Comparison of ENCODE assay signal across 13 cellular contexts in the genomic region with DNA sequence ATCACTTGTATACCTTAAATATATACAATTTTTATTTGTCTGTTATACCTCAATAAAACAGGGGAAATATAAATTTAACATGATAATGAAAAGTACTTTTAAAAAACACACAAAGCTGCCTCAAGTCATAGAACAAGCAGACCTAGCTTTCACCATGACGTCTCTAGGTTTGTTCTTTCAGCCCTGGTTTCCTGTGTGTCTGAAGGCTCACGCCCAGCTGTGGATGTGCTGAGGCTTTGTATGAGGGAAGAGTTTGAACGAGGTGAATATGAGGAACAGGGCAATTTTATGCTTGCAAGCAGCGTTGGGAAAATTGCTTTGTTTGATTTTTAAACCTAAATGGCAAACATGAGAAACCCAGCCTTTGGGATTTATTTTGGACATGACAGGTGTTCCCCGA. TPM values are rescaled to one million over a fixed set of nuclear protein-coding genes. Genes with fewer than 3 reads are reported as not detected.
DNase-seq lines count a peak whose midpoint lies in the region; ATAC-seq and TF ChIP-seq lines count a peak whose summit lies in the region.
"Had no signal": no experiment of that assay in that cellular context is flagged by ENCODE, and none has a peak within 500 bp of the region (broad histone marks: within the 10 kb centered on the region; RNA-seq: fewer than 3 reads in every experiment).

No MANE protein-coding gene starts in this region.

- no peak overlapping the region for H3K4me3 Mint-ChIP-seq in activated T-cell treated with anti-CD3 and anti-CD28 coated beads, Interleukin-2, amount 50 U/mL, for 4 hours
- H3K4me3 Mint-ChIP-seq in naive B cell, result no peak overlapping the region
- H3K4me3 Mint-ChIP-seq in type B pancreatic cell, result no peak overlapping the region
- H3K4me3 Mint-ChIP-seq: mesothelial cell of epicardium had no signal

- H3K9me3 Mint-ChIP-seq in activated T-cell treated with anti-CD3 and anti-CD28 coated beads, Interleukin-2, amount 50 U/mL, for 4 hours, result no peaks in the 10 kb centered on the region
- no peaks in the 10 kb centered on the region for H3K9me3 Mint-ChIP-seq in naive B cell
- H3K9me3 Mint-ChIP-seq in type B pancreatic cell, result no peaks in the 10 kb centered on the region
- H3K9me3 Mint-ChIP-seq: mesothelial cell of epicardium had no signal

- peak; percentile 28 to 29 for ATAC-seq in activated T-cell treated with anti-CD3 and anti-CD28 coated beads, Interleukin-2, amount 50 U/mL, for 4 hours
- ATAC-seq in GM21576 (IDR thresholded peaks at IDR 0.05; ENCODE audit: unreplicated experiment) (peak; percentile 54), naive B cell (ENCODE audit: low read depth in 2 of 2) (no peak), heart right ventricle (no peak)

- in situ Hi-C loops in SK-MEL-5 (cut with HindIII; ENCODE audit: low pct_unique_long_range_greater_than_20kb, low sequenced_read_pairs), result no loop called here

- no peaks in the 10 kb centered on the region for H3K27me3 ChIP-seq in heart right ventricle

- H3K36me3 ChIP-seq in heart right ventricle, result no peaks in the 10 kb centered on the region

- H3K4me3 ChIP-seq in heart right ventricle, result no peak overlapping the region

- H3K4me1 ChIP-seq in heart right ventricle, result peaks cover 0 to 17% (median 5%) of the 10 kb centered on the region in 9 donors

- no peaks in the 10 kb centered on the region for H3K36me3 Mint-ChIP-seq in activated T-cell treated with anti-CD3 and anti-CD28 coated beads, Interleukin-2, amount 50 U/mL, for 4 hours (ENCODE audit: insufficient read depth)
- no peaks in the 10 kb centered on the region for H3K36me3 Mint-ChIP-seq in naive B cell
- no peaks in the 10 kb centered on the region for H3K36me3 Mint-ChIP-seq in type B pancreatic cell
- H3K36me3 Mint-ChIP-seq: mesothelial cell of epicardium had no signal

- WGBS in heart right ventricle, 2 donors, result 83 to 94% methylated on average over 5 of the region's 5 CpGs

- H3K4me1 Mint-ChIP-seq in activated T-cell treated with anti-CD3 and anti-CD28 coated beads, Interleukin-2, amount 50 U/mL, for 4 hours (ENCODE audit: low read depth), result peaks cover 32% of the 10 kb centered on the region
- H3K4me1 Mint-ChIP-seq in naive B cell (peaks cover 0 to 41% (median 6%) of the 10 kb centered on the region in 3 donors), type B pancreatic cell (ENCODE audit: unreplicated experiment) (peaks cover 20% of the 10 kb centered on the region)
- H3K4me1 Mint-ChIP-seq: mesothelial cell of epicardium had no signal

- H3K9me3 ChIP-seq in heart right ventricle, result no peaks in the 10 kb centered on the region

- peaks cover 17% of the 10 kb centered on the region for H3K27me3 Mint-ChIP-seq in activated T-cell treated with anti-CD3 and anti-CD28 coated beads, Interleukin-2, amount 50 U/mL, for 4 hours (ENCODE audit: low read depth)
- peaks cover 0 to 13% (median 7%) of the 10 kb centered on the region in 3 donors for H3K27me3 Mint-ChIP-seq in naive B cell
- peaks cover 6% of the 10 kb centered on the region for H3K27me3 Mint-ChIP-seq in type B pancreatic cell

- no peak for DNase-seq in activated T-cell treated with anti-CD3 and anti-CD28 coated beads, Interleukin-2, amount 50 U/mL, for 4 hours
- no peak for DNase-seq in activated T-cell treated with anti-CD3 and anti-CD28 coated beads, Interleukin-2, amount 50 U/mL, for 48 hours
- DNase-seq in SK-MEL-5 (ENCODE audit: low read depth, low spot score) (peak; percentile 5), naive B cell (peak; percentile 10), NCI-H226 (no peak), type B pancreatic cell (ENCODE audit: extremely low spot score, unreplicated experiment) (no peak), heart right ventricle (no peak)
- DNase-seq: NCI-H1105, NCI-H69, posterior cingulate gyrus, SHP77 had no signal

- H3K27ac ChIP-seq in heart right ventricle, result no peak overlapping the region

- no peak for TF ChIP-seq CTCF in type B pancreatic cell (conservative IDR thresholded peaks at IDR 0.05)
- no peak for TF ChIP-seq CTCF in heart right ventricle (IDR thresholded peaks at IDR 0.05)

- H3K27ac Mint-ChIP-seq in naive B cell (peak overlapping the region in 2 of 6 donors; percentile 33 to 76), type B pancreatic cell (no peak overlapping the region)
- H3K27ac Mint-ChIP-seq: mesothelial cell of epicardium had no signal

- intact Hi-C loops in heart right ventricle (cut with DNase I), result no loop called here

RNA-seq across cellular contexts. Expression of gene SH3RF3, which starts 15.3 kb away (rescaled TPM):
- total RNA-seq in activated T-cell treated with anti-CD3 and anti-CD28 coated beads, Interleukin-2, amount 50 U/mL, for 4 hours, result under 1 TPM; 0.33 to 0.98 (median 0.89) TPM
- 0.32 and 0.35 TPM in 2 replicates for total RNA-seq in SK-MEL-5 (2014; rRNA removed; shearing (Covaris generic))
- 0.77 and 1.1 TPM in 2 replicates for polyA plus RNA-seq in SK-MEL-5 (2015; cell fraction: cytosol; rRNA removed)
- 0.30 and 0.41 TPM in 2 replicates for polyA plus RNA-seq in SK-MEL-5 (2015; cell fraction: nucleus; rRNA removed)
- polyA plus RNA-seq in naive B cell (ENCODE audit: low read depth in 6 of 6) (under 1 TPM in 5 of 6 donors, not detected in 1; 0.05 to 0.76 (median 0.64) TPM), heart right ventricle (1 to 10 TPM; 5.0 to 8.9 TPM)
- total RNA-seq in type B pancreatic cell (ENCODE audit: low replicate concordance) (2.5 and 13.9 TPM in 2 replicates), heart right ventricle (10 to 100 TPM in 1 of 10 donors, 1 to 10 TPM in 9; 5.6 to 11.5 (median 8.7) TPM)

Comparison
In these comparisons a context has a peak if more than half of its experiments do, and no peak if none do; other contexts are left out.
1. ATAC-seq: peak in activated T-cell treated with anti-CD3 and anti-CD28 coated beads, Interleukin-2, amount 50 U/mL, for 4 hours (2 of 2) and GM21576 (single experiment); none in naive B cell (0 of 2) and heart right ventricle (0 of 8).
2. DNase-seq: peak in SK-MEL-5 (single experiment) and naive B cell (single experiment); none in activated T-cell treated with anti-CD3 and anti-CD28 coated beads, Interleukin-2, amount 50 U/mL, for 4 hours (single experiment), activated T-cell treated with anti-CD3 and anti-CD28 coated beads, Interleukin-2, amount 50 U/mL, for 48 hours (0 of 2), NCI-H226 (single experiment), type B pancreatic cell (single experiment) and heart right ventricle (0 of 2).